ENCODE assay signal across 8 cellular contexts in genomic region chr12:57583008-57583831, GRCh38.
DNase-seq lines count a peak whose midpoint lies in the region; ATAC-seq and TF ChIP-seq lines count a peak whose summit lies in the region.

No MANE protein-coding gene starts in this region.

- peak; percentile 75 for TF ChIP-seq CTCF in GM20000 (IDR thresholded peaks at IDR 0.05; ENCODE audit: extremely low read depth, missing control alignments)

- H3K4me1 Mint-ChIP-seq in memory B cell: peaks cover 3% of the 10 kb centered on the region

- H3K27ac Mint-ChIP-seq in memory B cell: no peak overlapping the region

- no peaks in the 10 kb centered on the region for H3K36me3 Mint-ChIP-seq in memory B cell

- ATAC-seq in HG03575 (IDR thresholded peaks at IDR 0.05; ENCODE audit: extremely low read depth, insufficient number of reproducible peaks, low FRiP score, unreplicated experiment) (peak; percentile 84), memory B cell (ENCODE audit: low read depth) (peak; percentile 99)

- no peaks in the 10 kb centered on the region for H3K9me3 Mint-ChIP-seq in memory B cell

- H3K27me3 Mint-ChIP-seq in memory B cell: peaks cover 4% of the 10 kb centered on the region

- DNase-seq in D341Med (ENCODE audit: low spot score) (peak; percentile 91), GM20000 (ENCODE audit: low spot score) (peak; percentile 89), NCI-H774 (lab: John Stamatoyannopoulos, UW) (peak; percentile 71), ecto neural progenitor cell (ENCODE audit: low spot score) (peak; percentile 83), memory B cell (ENCODE audit: low spot score in 2 of 2) (peak; percentile 63 to 81)
- peak; percentile 51 for DNase-seq in activated CD4-positive, alpha-beta T cell treated with anti-CD3 and anti-CD28 coated beads, Interleukin-2, amount 50 U/mL, for 4 hours
- peak; percentile 38 to 40 for DNase-seq in stimulated activated CD8-positive, alpha-beta memory T cell treated with anti-CD3 and anti-CD28 coated beads, Interleukin-2, amount 100 ng/mL, for 1 hour (ENCODE audit: low read depth in 2 of 2)

- no peak overlapping the region for H3K4me3 Mint-ChIP-seq in memory B cell

Comparison
In these comparisons a context has a peak if more than half of its experiments do, and no peak if none do; other contexts are left out.
1. Peak in every context shown above with its lines: DNase-seq and ATAC-seq.
2. DNase-seq: peak in every context shown above with its lines; median percentile 91 in D341Med; 89 in GM20000; 83 in ecto neural progenitor cell; 72 in memory B cell; 71 in NCI-H774; 51 in activated CD4-positive, alpha-beta T cell treated with anti-CD3 and anti-CD28 coated beads, Interleukin-2, amount 50 U/mL, for 4 hours; 39 in stimulated activated CD8-positive, alpha-beta memory T cell treated with anti-CD3 and anti-CD28 coated beads, Interleukin-2, amount 100 ng/mL, for 1 hour.